8 cellular contexts compared by ENCODE assay signal in genomic region chr10:88991900-88992237, GRCh38. TPM values are rescaled to one million over a fixed set of nuclear protein-coding genes. Genes with fewer than 3 reads are reported as not detected.
A peak's percentile ranks its signal among the peaks of the same experiment; 100 is the strongest.
DNase-seq lines count a peak whose midpoint lies in the region; ATAC-seq, FAIRE-seq and TF ChIP-seq lines count a peak whose summit lies in the region.

No MANE protein-coding gene starts in this region.

- no TSS peak for BruUV-seq in endothelial cell of umbilical vein (replicated peaks; lab: Mats Ljungman, UMichigan)

- peak overlapping the region; percentile 76 to 84 (median 84) for H3K4me3 ChIP-seq in endothelial cell of umbilical vein (replicated peaks in 1 of 3; ENCODE audit: insufficient read depth in 1 of 3, low read depth in 1 of 3, low read length in 3 of 3)
- H3K4me3 ChIP-seq in pancreas: peak overlapping the region; percentile 58 to 92 (median 76)

- no peaks in the 10 kb centered on the region for H3K9me1 ChIP-seq in endothelial cell of umbilical vein (replicated peaks; ENCODE audit: control insufficient read depth, extremely low read depth, insufficient read depth, low read length)

- peak overlapping the region; percentile 50 for H3K9ac ChIP-seq in endothelial cell of umbilical vein (replicated peaks; ENCODE audit: extremely low read depth, insufficient read depth, low read length)

- H3K36me3 ChIP-seq in endothelial cell of umbilical vein (ENCODE audit: control insufficient read depth in 2 of 2, extremely low read depth in 1 of 2, insufficient read depth in 2 of 2, low read length in 2 of 2): no peaks in the 10 kb centered on the region
- H3K36me3 ChIP-seq in pancreas: no peaks in the 10 kb centered on the region

- no peak for ATAC-seq in pancreas

- intact Hi-C loops in endothelial cell of umbilical vein (cut with micrococcal nuclease): loop anchor here (2.0 kb wide), 1 partner anchor 215 kb away; the partner anchor contains the start of gene CH25H
- intact Hi-C loops in pancreas (cut with DNase I): no loop called here
- intact Hi-C loops in posterior vena cava (cut with DNase I): no loop called here

- peaks cover 12% of the 10 kb centered on the region for H3K4me1 ChIP-seq in endothelial cell of umbilical vein (ENCODE audit: control insufficient read depth, extremely low read depth, insufficient read depth, low read length)
- H3K4me1 ChIP-seq in pancreas: peaks cover 0 to 16% (median 6%) of the 10 kb centered on the region in 3 donors

- H3K4me2 ChIP-seq in endothelial cell of umbilical vein (ENCODE audit: insufficient read depth, low read length): peak overlapping the region; percentile 83

- peaks cover 11 to 22% of the 10 kb centered on the region in 2 experiments for H3K27me3 ChIP-seq in endothelial cell of umbilical vein (ENCODE audit: control insufficient read depth in 2 of 2, insufficient read depth in 2 of 2, low read length in 2 of 2)
- H3K27me3 ChIP-seq in pancreas: no peaks in the 10 kb centered on the region

- H3K27ac ChIP-seq in endothelial cell of umbilical vein (ENCODE audit: insufficient read depth, low read depth, low read length) (peak overlapping the region; percentile 6), pancreas (peak overlapping the region in 3 of 4 donors; percentile 66 to 92 (median 90))

- H3K9me3 ChIP-seq in endothelial cell of umbilical vein (replicated peaks; ENCODE audit: control insufficient read depth, insufficient read depth, low read length) (no peaks in the 10 kb centered on the region), pancreas (no peaks in the 10 kb centered on the region)

- H3K79me2 ChIP-seq in endothelial cell of umbilical vein (ENCODE audit: control insufficient read depth, insufficient read depth, low read length): no peaks in the 10 kb centered on the region

- CTCF ChIA-PET in endothelial cell of umbilical vein (lab: Charles Lee): interaction anchor here (0.8 to 2.6 kb wide), 6 partner anchors 12 to 225 kb away, joined by 3 to 13 read pairs (median 8); no protein-coding TSS in a partner anchor

- POLR2A ChIA-PET in endothelial cell of umbilical vein (lab: Charles Lee): no interaction called here

- TF ChIP-seq CTCF in endothelial cell of umbilical vein (IDR thresholded peaks at IDR 0.05; ENCODE audit: extremely low read depth in 1 of 2, insufficient read depth in 1 of 2, low read depth in 1 of 2, low read length in 2 of 2) (no peak), pancreas (IDR thresholded peaks at IDR 0.05) (no peak), D721Med (IDR thresholded peaks at IDR 0.05; ENCODE audit: insufficient read depth, missing control alignments) (no peak)

- TF ChIP-seq POLR2A in GM18526 (IDR thresholded peaks at IDR 0.05; ENCODE audit: extremely low read depth, insufficient read length): peak; percentile 23
- no peak for TF ChIP-seq POLR2A in endothelial cell of umbilical vein (IDR thresholded peaks at IDR 0.05; ENCODE audit: low read depth, low read length)

- FAIRE-seq in endothelial cell of umbilical vein (lab: Jason Lieb, UNC): peak; percentile 12
- FAIRE-seq in pancreas (lab: Jason Lieb, UNC): no peak
- no peak for FAIRE-seq in D721Med (lab: Jason Lieb, UNC)

- H4K20me1 ChIP-seq in endothelial cell of umbilical vein (replicated peaks; ENCODE audit: control insufficient read depth, extremely low read depth, insufficient read depth, low read length): no peaks in the 10 kb centered on the region

- dilution Hi-C loops in endothelial cell of umbilical vein (cut with MboI; ENCODE audit: extremely low pct_ligation_motif_present, low sequenced_read_pairs): loop anchor here (25.0 kb wide), 1 partner anchor 220 kb away; the partner anchor contains the start of gene CH25H

- H2AFZ ChIP-seq in endothelial cell of umbilical vein (ENCODE audit: low read depth, low read length): peak overlapping the region; percentile 77

- peak; percentile 84 for DNase-seq in OCI-M1 (lab: John Stamatoyannopoulos, UW)
- no peak for DNase-seq in endothelial cell of umbilical vein (ENCODE audit: low read depth, low spot score)
- DNase-seq in pancreas: no peak
- DNase-seq in COLO829 (ENCODE audit: low spot score): no peak
- no peak for DNase-seq in posterior vena cava (ENCODE audit: low spot score)
- no peak for DNase-seq in glomerular visceral epithelial cell (ENCODE audit: extremely low spot score)
- DNase-seq in D721Med (ENCODE audit: insufficient read length, low spot score): no peak

- 14 to 16% methylated on average over 6 of the region's 6 CpGs for WGBS in pancreas, 2 donors

TF ChIP-seq in endothelial cell of umbilical vein, 7 proteins besides CTCF, POLR2A, EP300 and RAD21:
- TF ChIP-seq FOS (IDR thresholded peaks at IDR 0.05; ENCODE audit: borderline replicate concordance, insufficient read depth, low read length): no peak
- TF ChIP-seq, protein P1, sequence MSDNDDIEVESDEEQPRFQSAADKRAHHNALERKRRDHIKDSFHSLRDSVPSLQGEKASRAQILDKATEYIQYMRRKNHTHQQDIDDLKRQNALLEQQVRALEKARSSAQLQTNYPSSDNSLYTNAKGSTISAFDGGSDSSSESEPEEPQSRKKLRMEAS (IDR thresholded peaks at IDR 0.05; ENCODE audit: insufficient read depth, insufficient read length): no peak
- TF ChIP-seq MYC (IDR thresholded peaks at IDR 0.05; ENCODE audit: low read depth, low read length): no peak
- no peak for TF ChIP-seq EZH2 (IDR thresholded peaks at IDR 0.05; ENCODE audit: borderline replicate concordance, low read depth, low read length, severe bottlenecking)
- TF ChIP-seq POLR2AphosphoS5 (IDR thresholded peaks at IDR 0.05; ENCODE audit: insufficient read depth, low read depth, low read length): no peak
- TF ChIP-seq JUN (IDR thresholded peaks at IDR 0.05; ENCODE audit: borderline replicate concordance, insufficient read depth, insufficient read length, low read depth): no peak
- no peak for TF ChIP-seq GATA2 (IDR thresholded peaks at IDR 0.05; ENCODE audit: insufficient read depth, insufficient read length, low read depth, low read length)

RNA-seq across cellular contexts. Expression of gene FAS, which starts 1.3 kb away (rescaled TPM):
- total RNA-seq in endothelial cell of umbilical vein (6.0 and 6.1 TPM in 2 replicates), pancreas (10 to 100 TPM in 1 of 6 donors, 1 to 10 TPM in 5; 2.6 to 10.3 (median 4.1) TPM), posterior vena cava (10 to 100 TPM; 30.7 to 40.7 TPM)
- polyA plus RNA-seq in endothelial cell of umbilical vein (1.7 and 2.0 TPM in 2 replicates), pancreas (1 to 10 TPM; 1.4 to 2.8 TPM)
- polyA plus RNA-seq in endothelial cell of umbilical vein (2011; cell fraction: cytosol; rRNA removed): 3.0 and 3.6 TPM in 2 replicates
- 6.6 and 7.0 TPM in 2 replicates for polyA plus RNA-seq in endothelial cell of umbilical vein (2011; cell fraction: nucleus; rRNA removed)
- polyA plus RNA-seq in endothelial cell of umbilical vein (2012): 6.3 and 11.4 TPM in 2 replicates
- 2.7 and 4.0 TPM in 2 replicates for polyA minus RNA-seq in endothelial cell of umbilical vein
- polyA minus RNA-seq in endothelial cell of umbilical vein (2011; cell fraction: cytosol; rRNA and poly(A)+ RNA removed): 9.7 TPM
- polyA minus RNA-seq in endothelial cell of umbilical vein (2011; cell fraction: nucleus; rRNA and poly(A)+ RNA removed): 2.9 and 4.3 TPM in 2 replicates

RNA-seq across cellular contexts. Expression of gene ACTA2, which starts 39.3 kb away (rescaled TPM):
- total RNA-seq in endothelial cell of umbilical vein: 9.7 and 13.0 TPM in 2 replicates
- polyA plus RNA-seq in endothelial cell of umbilical vein: 6.3 and 7.0 TPM in 2 replicates
- 11.4 and 11.5 TPM in 2 replicates for polyA plus RNA-seq in endothelial cell of umbilical vein (2011; cell fraction: cytosol; rRNA removed)
- 6.3 and 7.9 TPM in 2 replicates for polyA plus RNA-seq in endothelial cell of umbilical vein (2011; cell fraction: nucleus; rRNA removed)
- polyA plus RNA-seq in endothelial cell of umbilical vein (2012): 22.7 and 23.0 TPM in 2 replicates
- polyA minus RNA-seq in endothelial cell of umbilical vein: 6.7 and 10.0 TPM in 2 replicates
- 3.1 TPM for polyA minus RNA-seq in endothelial cell of umbilical vein (2011; cell fraction: cytosol; rRNA and poly(A)+ RNA removed)
- 2.7 and 3.1 TPM in 2 replicates for polyA minus RNA-seq in endothelial cell of umbilical vein (2011; cell fraction: nucleus; rRNA and poly(A)+ RNA removed)
- 10 to 100 TPM in 4 of 6 donors, 1 to 10 TPM in 2; 8.1 to 78.7 (median 17.5) TPM for total RNA-seq in pancreas
- polyA plus RNA-seq in pancreas: 10 to 100 TPM; 58.0 to 78.4 TPM
- 1,000 to 10,000 TPM; 4,350 to 6,560 TPM for total RNA-seq in posterior vena cava

Comparison
In these comparisons a context has a peak if more than half of its experiments do, and no peak if none do; other contexts are left out.
1. RNA of gene ACTA2, which starts 39.3 kb away (total RNA-seq): 4,350 to 6,560 TPM in posterior vena cava; 8.1 to 78.7 TPM in pancreas and 9.7 to 13.0 TPM in endothelial cell of umbilical vein; every median in the first group is over 10 times any median in the second.